Comparison of ENCODE assay signal across 6 cellular contexts in the genomic region with DNA sequence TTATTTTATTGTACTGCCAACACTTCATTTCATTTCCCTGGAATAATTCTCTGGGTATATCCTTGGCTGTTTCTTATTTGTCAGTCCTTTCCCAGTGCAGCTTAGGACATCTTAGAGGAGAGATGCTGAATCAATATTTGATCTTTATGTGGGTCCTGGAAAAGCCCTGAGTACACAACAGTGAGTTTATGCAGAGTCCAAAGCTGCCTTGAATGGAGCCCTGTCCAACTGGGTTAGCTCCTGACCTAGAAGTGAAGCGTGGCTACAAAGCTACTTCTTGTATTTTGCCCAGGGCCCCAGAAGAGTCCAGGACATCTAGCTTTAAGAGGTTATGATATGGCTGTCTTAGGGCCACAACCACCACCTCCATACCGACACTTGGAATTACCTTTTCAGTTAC.
"Had no signal": no experiment of that assay in that cellular context is flagged by ENCODE, and none has a peak within 500 bp of the region (broad histone marks: within the 10 kb centered on the region; RNA-seq: fewer than 3 reads in every experiment).

No MANE protein-coding gene starts in this region.

- H3K4me3 ChIP-seq: GM23338, K562 had no signal

- DNase-seq: H9, HCEC 1CT, IMR-90, KG1 had no signal
